ENCODE assay signal across 26 cellular contexts in the genomic region with DNA sequence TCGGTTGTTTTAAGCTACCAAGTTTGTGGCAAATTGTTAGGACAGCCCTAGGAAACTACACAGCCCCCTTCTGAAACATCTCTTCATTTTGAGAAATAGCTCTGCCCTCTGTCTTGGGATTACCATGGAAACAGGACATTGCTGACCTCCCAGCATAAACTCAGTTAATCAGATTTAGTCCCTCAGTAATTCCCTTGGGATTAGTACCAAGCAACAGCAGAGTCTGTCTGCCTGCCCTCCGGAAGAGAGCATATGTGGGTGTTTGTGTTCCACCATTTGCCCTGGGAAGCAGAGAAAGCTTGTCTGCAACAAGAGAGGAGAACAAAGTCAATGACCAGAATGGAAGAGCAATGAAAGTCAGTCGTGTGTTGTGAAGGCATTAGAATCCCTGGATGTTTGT. TPM values are rescaled to one million over a fixed set of nuclear protein-coding genes. Genes with fewer than 3 reads are reported as not detected.
"Had no signal": no experiment of that assay in that cellular context is flagged by ENCODE, and none has a peak within 500 bp of the region (broad histone marks: within the 10 kb centered on the region; RNA-seq: fewer than 3 reads in every experiment).

No MANE protein-coding gene starts in this region.

- H3K27ac ChIP-seq: brain microvascular endothelial cell, cardiac muscle cell, Peyer's patch, RWPE1, SJCRH30 had no signal

- H3K27me3 ChIP-seq: brain microvascular endothelial cell, Peyer's patch, SJCRH30 had no signal

- H3K4me3 ChIP-seq: cardiac muscle cell, Peyer's patch, SJCRH30 had no signal

- H3K4me1 ChIP-seq: Peyer's patch, SJCRH30 had no signal

- H3K36me3 ChIP-seq: brain microvascular endothelial cell, cardiac muscle cell, Peyer's patch, SJCRH30 had no signal

- DNase-seq: activated CD4-positive, alpha-beta T cell treated with anti-CD3 and anti-CD28 coated beads, Interleukin-2, amount 10 ng/mL, durations not matched to agents 24 days and 14 days; activated CD4-positive, alpha-beta T cell treated with anti-CD3 and anti-CD28 coated beads, Interleukin-2, amount 50 U/mL, for 48 hours; activated CD4-positive, CD25-positive, alpha-beta regulatory T cell treated with anti-CD3 and anti-CD28 coated beads, Interleukin-2, amount 50 U/mL, for 72 hours; activated CD8-positive, alpha-beta memory T cell treated with anti-CD3 and anti-CD28 coated beads, Interleukin-2, amount 10 ng/mL, durations not matched to agents 7 days and 5 days; activated effector memory CD4-positive, alpha-beta T cell treated with Interleukin-2 at 50 U/mL for 16 hours; activated naive CD4-positive, alpha-beta T cell; activated T-cell treated with anti-CD3 and anti-CD28 coated beads, Interleukin-2, amount 50 U/mL, for 24 hours; amygdala; brain microvascular endothelial cell; MM.1S; NCI-H1105; NCI-H1436; NCI-H1694 treated with DMSO at 0.1 percent for 48 hours; NCI-H2029 treated with DMSO at 0.1 percent for 48 hours; NCI-H526; NCI-H774; Peyer's patch; Right ventricle myocardium superior; SJCRH30; SW 1271 had no signal

- ATAC-seq: activated CD8-positive, alpha-beta memory T cell treated with anti-CD3 and anti-CD28 coated beads, Interleukin-2, amount 10 ng/mL, durations not matched to agents 7 days and 5 days; SK-N-SH treated with all-trans-retinoic acid at 6 μM for 48 hours; WTC11 had no signal

- H3K9me3 ChIP-seq: Peyer's patch, SJCRH30 had no signal

RNA-seq across cellular contexts. Expression of gene NUDT7, which starts 26.1 kb away (rescaled TPM):
- total RNA-seq: SJCRH30 had no signal

RNA-seq across cellular contexts. Expression of gene VAT1L, which starts 39.9 kb away (rescaled TPM):
- total RNA-seq: activated CD4-positive, alpha-beta T cell treated with anti-CD3 and anti-CD28 coated beads, Interleukin-2, amount 10 ng/mL, durations not matched to agents 24 days and 14 days; activated CD8-positive, alpha-beta memory T cell treated with anti-CD3 and anti-CD28 coated beads, Interleukin-2, amount 10 ng/mL, durations not matched to agents 7 days and 5 days; activated T-helper 1 cell treated with anti-CD3 and anti-CD28 coated beads, Interleukin-12 subunit alpha, Interleukin-12 subunit beta, Interleukin-2, Interleukin-4 antibody, amounts not matched to agents 30 ng/mL and 10 ng/mL and 1 ng/mL, durations not matched to agents 14 hours and 24 hours and 36 hours; SJCRH30; T-helper 1 cell treated with Interleukin-12 subunit alpha and Interleukin-12 subunit beta and Interleukin-4 antibody, amounts not matched to agents 30 ng/mL and 1 ng/mL, for 36 hours had no signal
